In genomic region chr2:30678410-30679137, GRCh38 we compare ENCODE assay signal across 15 cellular contexts.
DNase-seq lines count a peak whose midpoint lies in the region; ATAC-seq, FAIRE-seq and TF ChIP-seq lines count a peak whose summit lies in the region.
"Had no signal": no experiment of that assay in that cellular context is flagged by ENCODE, and none has a peak within 500 bp of the region (broad histone marks: within the 10 kb centered on the region; RNA-seq: fewer than 3 reads in every experiment).

No MANE protein-coding gene starts in this region.

- no peaks in the 10 kb centered on the region for H3K36me3 ChIP-seq in HEK293 (ENCODE audit: control insufficient read depth in 2 of 2, insufficient read depth in 1 of 2, low read length in 2 of 2)
- H3K36me3 ChIP-seq in esophagus muscularis mucosa = no peaks in the 10 kb centered on the region
- no peaks in the 10 kb centered on the region for H3K36me3 ChIP-seq in neuronal stem cell (replicated peaks in 1 of 2; ENCODE audit: control insufficient read depth in 2 of 2, insufficient read depth in 2 of 2, low read length in 2 of 2)
- no peaks in the 10 kb centered on the region for H3K36me3 ChIP-seq in small intestine (ENCODE audit: control insufficient read depth in 2 of 2, insufficient read depth in 2 of 2, low read length in 2 of 2)

- no peak overlapping the region for H2BK15ac ChIP-seq in neuronal stem cell (ENCODE audit: low read length)

- no peaks in the 10 kb centered on the region for H3K9me3 ChIP-seq in A549
- H3K9me3 ChIP-seq in HEK293 (ENCODE audit: control insufficient read depth, insufficient read depth, low read depth, low read length) = no peaks in the 10 kb centered on the region
- H3K9me3 ChIP-seq in esophagus muscularis mucosa = no peaks in the 10 kb centered on the region
- H3K9me3 ChIP-seq in neuronal stem cell (replicated peaks in 1 of 2; ENCODE audit: control insufficient read depth in 2 of 2, insufficient read depth in 1 of 2, low read depth in 1 of 2, low read length in 2 of 2) = no peaks in the 10 kb centered on the region
- H3K9me3 ChIP-seq in small intestine (ENCODE audit: control insufficient read depth, low read depth) = no peaks in the 10 kb centered on the region

- H3K9ac ChIP-seq in neuronal stem cell (ENCODE audit: low read depth, low read length, poor library complexity) = no peak overlapping the region

- FAIRE-seq in A549 (lab: Jason Lieb, UNC) = no peak
- no peak for FAIRE-seq in small intestine (lab: Jason Lieb, UNC)

- H3K4me3 ChIP-seq in A549 = no peak overlapping the region
- H3K4me3 ChIP-seq in HEK293 (ENCODE audit: low read depth, low read length) = no peak overlapping the region
- no peak overlapping the region for H3K4me3 ChIP-seq in esophagus muscularis mucosa
- H3K4me3 ChIP-seq in neuronal stem cell (ENCODE audit: low read length in 2 of 2) = no peak overlapping the region
- no peak overlapping the region for H3K4me3 ChIP-seq in small intestine (ENCODE audit: low read depth in 1 of 2, low read length in 2 of 2)

- peak overlapping the region; percentile 76 for H3K4ac ChIP-seq in neuronal stem cell (ENCODE audit: low read length)

- no peak for TF ChIP-seq RAD21 in A549 (conservative IDR thresholded peaks at IDR 0.05 in 1 of 2, IDR thresholded peaks at IDR 0.05 in 1 of 2)

- H3K4me1 ChIP-seq in A549 (no peaks in the 10 kb centered on the region), HEK293 (ENCODE audit: control insufficient read depth, insufficient read depth, low read length) (no peaks in the 10 kb centered on the region), esophagus muscularis mucosa (no peaks in the 10 kb centered on the region), neuronal stem cell (ENCODE audit: control insufficient read depth in 2 of 2, insufficient read depth in 1 of 2, low read depth in 1 of 2, low read length in 2 of 2) (no peaks in the 10 kb centered on the region), small intestine (ENCODE audit: control insufficient read depth in 2 of 2, insufficient read depth in 1 of 2, low read depth in 1 of 2, low read length in 1 of 2) (no peaks in the 10 kb centered on the region)

- ATAC-seq in A549 = peak; percentile 18 to 27; a peak in 3 of 6 replicates
- ATAC-seq: Panc1 had no signal

- no peak overlapping the region for H2AK5ac ChIP-seq in neuronal stem cell (ENCODE audit: low read depth, low read length)

- H4K91ac ChIP-seq in neuronal stem cell (ENCODE audit: low read depth, low read length, poor library complexity) = no peak overlapping the region

- H2BK5ac ChIP-seq in neuronal stem cell (ENCODE audit: low read length) = peak overlapping the region; percentile 39

- peak overlapping the region; percentile 23 for H4K8ac ChIP-seq in neuronal stem cell (ENCODE audit: low read depth, low read length)

- no peak overlapping the region for H2AFZ ChIP-seq in neuronal stem cell (ENCODE audit: low read length)

- no peak overlapping the region for H2BK120ac ChIP-seq in neuronal stem cell (ENCODE audit: low read depth, low read length)

- H3K18ac ChIP-seq in neuronal stem cell (ENCODE audit: low read length) = peak overlapping the region; percentile 48

- DNase-seq in A549 (ENCODE audit: low read depth in 1 of 2, low spot score in 1 of 2) (no peak), esophagus muscularis mucosa (ENCODE audit: extremely low spot score) (peak; percentile 88), neuronal stem cell (ENCODE audit: low spot score) (no peak), NOMO-1 treated with DMSO at 0.1 percent for 48 hours (lab: John Stamatoyannopoulos, UW; ENCODE audit: unreplicated experiment) (no peak), SW480 (ENCODE audit: low spot score) (no peak), small intestine (no peak), COLO668 (lab: John Stamatoyannopoulos, UW; ENCODE audit: unreplicated experiment) (no peak)
- DNase-seq: CD4-positive, alpha-beta memory T cell; DMS 273 treated with DMSO at 0.1 percent for 48 hours; NCI-H1930; NCI-H2171 treated with DMSO at 0.1 percent for 48 hours; NCI-H82; SIG-M5 had no signal

- TF ChIP-seq POLR2A in A549 (IDR thresholded peaks at IDR 0.05; ENCODE audit: low read length) (no peak), esophagus muscularis mucosa (IDR thresholded peaks at IDR 0.05; ENCODE audit: low read depth) (no peak)

- POLR2A ChIA-PET in A549 (lab: Yijun Ruan, JAX) (no interaction called here), HEK293 (lab: Yijun Ruan, JAX) (no interaction called here)

- no peaks in the 10 kb centered on the region for H3K27me3 ChIP-seq in esophagus muscularis mucosa
- H3K27me3 ChIP-seq in neuronal stem cell (ENCODE audit: control insufficient read depth in 3 of 3, insufficient read depth in 3 of 3, low read depth in 1 of 3, low read length in 3 of 3) = peaks cover 0 to 4% (median 2%) of the 10 kb centered on the region in 3 experiments
- no peaks in the 10 kb centered on the region for H3K27me3 ChIP-seq in small intestine (ENCODE audit: control insufficient read depth in 2 of 2, insufficient read depth in 2 of 2, low read length in 2 of 2)

- H3K4me2 ChIP-seq in A549 (no peak overlapping the region), neuronal stem cell (ENCODE audit: insufficient read depth, low read length, poor library complexity, severe bottlenecking) (no peak overlapping the region)

- H3K23ac ChIP-seq in neuronal stem cell (ENCODE audit: low read depth, low read length, poor library complexity) = no peak overlapping the region

- peaks cover 2% of the 10 kb centered on the region for H3K79me1 ChIP-seq in neuronal stem cell (ENCODE audit: low read depth, low read length)

- H2BK12ac ChIP-seq in neuronal stem cell (ENCODE audit: low read length) = no peak overlapping the region

- TF ChIP-seq CTCF in A549 (IDR thresholded peaks at IDR 0.05) (no peak), HEK293 (tag by site-specific recombination; IDR thresholded peaks at IDR 0.05) (no peak), esophagus muscularis mucosa (IDR thresholded peaks at IDR 0.05) (no peak)

- whole genome bisulfite sequencing in A549 (ENCODE audit: missing lambda C conversion rate) = 61% methylated on average over 5 of the region's 11 CpGs
- WGBS in esophagus muscularis mucosa = 90% methylated on average over 5 of the region's 11 CpGs
- no CpG with 5 or more reads among the region's 11 CpGs for WGBS in neuronal stem cell (ENCODE audit: extremely low coverage in 2 of 2, insufficient read length in 2 of 2, insufficient replicate concordance in 1 of 2), 2 donors
- WGBS in small intestine, 3 donors = 79 to 88% (median 82%) methylated on average over 11 of the region's 11 CpGs

- intact Hi-C loops in esophagus muscularis mucosa (cut with DNase I) = no loop called here

- H3K14ac ChIP-seq in neuronal stem cell (ENCODE audit: low read length) = peak overlapping the region; percentile 56

- H3K27ac ChIP-seq in A549 (no peak overlapping the region; a peak in 1 of 6 replicates), HEK293 (ENCODE audit: extremely low read depth, low read depth, low read length) (no peak overlapping the region), esophagus muscularis mucosa (replicated peaks in 1 of 4) (no peak overlapping the region), neuronal stem cell (replicated peaks; ENCODE audit: low read length) (no peak overlapping the region), small intestine (ENCODE audit: low read depth in 1 of 2, low read length in 1 of 2) (no peak overlapping the region)

- TF ChIP-seq EP300 in A549 (IDR thresholded peaks at IDR 0.05) (no peak), esophagus muscularis mucosa (IDR thresholded peaks at IDR 0.05) (no peak)

- CTCF ChIA-PET in A549 (lab: Yijun Ruan, JAX) (interaction anchor here (0.7 to 1.1 kb wide), 4 partner anchors 15 to 80 kb away, joined by 3 to 4 read pairs (median 4); no protein-coding TSS in a partner anchor), HEK293 (lab: Yijun Ruan, JAX) (interaction anchor here (0.6 to 0.7 kb wide), 3 partner anchors 33 to 555 kb away, joined by 3 to 4 read pairs (median 3); no protein-coding TSS in a partner anchor)

TF ChIP-seq in A549, 52 proteins besides CTCF, POLR2A, EP300 and RAD21 (continues in another document):
- no peak for TF ChIP-seq ELK1 (IDR thresholded peaks at IDR 0.05; ENCODE audit: low read depth, low read length)
- TF ChIP-seq MAX (IDR thresholded peaks at IDR 0.05) = no peak
- TF ChIP-seq JUNB (IDR thresholded peaks at IDR 0.05) = no peak
- TF ChIP-seq TFCP2L1 (CRISPR knock-in tag; IDR thresholded peaks at IDR 0.05) = no peak
- TF ChIP-seq CBX8 (IDR thresholded peaks at IDR 0.05) = no peak
- TF ChIP-seq CBX2 (IDR thresholded peaks at IDR 0.05; ENCODE audit: borderline replicate concordance, low read depth) = no peak
- no peak for TF ChIP-seq ZNF302 (CRISPR knock-in tag; IDR thresholded peaks at IDR 0.05)

TF ChIP-seq in HEK293, 187 proteins besides CTCF, POLR2A, EP300 and RAD21:
- TF ChIP-seq ZNF202 (tag by site-specific recombination; IDR thresholded peaks at IDR 0.05; ENCODE audit: borderline replicate concordance) (no peak), GLIS1 (tag by site-specific recombination; IDR thresholded peaks at IDR 0.05) (peak; percentile 8; the same call in 1 of the 2 replicates)
